7 cellular contexts compared by ENCODE assay signal in the genomic region with DNA sequence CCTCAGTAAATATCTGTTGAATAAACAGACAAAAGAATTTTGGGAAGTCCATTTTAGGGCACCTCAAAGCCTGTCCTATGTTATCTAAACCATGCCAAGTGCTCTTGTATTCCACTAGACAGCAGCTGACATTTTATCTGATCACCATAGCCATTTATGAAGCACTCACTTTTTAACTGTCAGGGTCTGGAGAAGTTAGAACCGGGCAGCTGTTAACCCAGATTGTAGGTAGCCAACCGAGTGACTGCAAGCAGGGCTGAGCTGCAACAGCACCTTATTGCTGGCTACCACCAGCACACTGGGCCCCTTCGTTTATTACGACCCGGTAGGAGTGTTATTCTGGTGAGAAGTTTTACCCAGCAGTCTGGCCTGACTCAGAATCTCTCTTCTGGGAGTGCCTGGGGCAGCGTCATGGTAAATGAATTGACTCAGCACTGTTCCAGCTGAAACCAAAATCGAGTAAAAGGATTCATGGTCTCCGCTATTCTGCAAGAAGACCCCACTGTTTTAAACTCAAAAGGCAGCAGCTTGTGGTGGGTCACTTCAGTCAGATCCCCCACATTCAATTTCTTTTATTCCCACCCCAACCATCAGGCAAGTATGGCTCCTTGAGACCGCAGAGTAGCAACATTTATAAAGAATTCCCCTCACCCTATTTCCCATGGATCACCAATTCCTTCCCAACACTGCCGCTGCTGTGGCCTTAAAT. TPM values are rescaled to one million over a fixed set of nuclear protein-coding genes. Genes with fewer than 3 reads are reported as not detected.
DNase-seq lines count a peak whose midpoint lies in the region; ATAC-seq, FAIRE-seq and TF ChIP-seq lines count a peak whose summit lies in the region.

No MANE protein-coding gene starts in this region.

- peaks cover 32% of the 10 kb centered on the region for H3K4me1 ChIP-seq in HUES48 (ENCODE audit: control insufficient read depth, insufficient read depth, low read length)
- H3K4me1 ChIP-seq in small intestine (ENCODE audit: control insufficient read depth in 2 of 2, insufficient read depth in 1 of 2, low read depth in 1 of 2, low read length in 1 of 2), result peaks cover 31 to 36% of the 10 kb centered on the region in 2 donors

- no peak for ATAC-seq in GM18909 (IDR thresholded peaks at IDR 0.05; ENCODE audit: poor library complexity, unreplicated experiment)

- H3K27ac ChIP-seq in HUES48 (ENCODE audit: low read depth, low read length), result peak overlapping the region; percentile 14
- peak overlapping the region; percentile 6 to 99 for H3K27ac ChIP-seq in small intestine (ENCODE audit: low read depth in 1 of 2, low read length in 1 of 2)

- CTCF ChIA-PET in activated CD4-positive, alpha-beta memory T cell treated with anti-CD3 and anti-CD28 coated beads, Interleukin-2, amount 10 ng/mL, durations not matched to agents 7 days and 5 days (lab: Charles Lee), result interaction anchor here (0.8 to 5.4 kb wide), 7 partner anchors 13 to 58 kb away, joined by 3 to 35 read pairs (median 6); partner anchors contain the start of gene PEDS1

- H3K4me1 Mint-ChIP-seq in activated CD4-positive, alpha-beta memory T cell treated with anti-CD3 and anti-CD28 coated beads, Interleukin-2, amount 10 ng/mL, durations not matched to agents 7 days and 5 days, result peaks cover 88% of the 10 kb centered on the region

- H3K4me3 ChIP-seq in HUES48 (ENCODE audit: low read depth, low read length), result peak overlapping the region; percentile 93
- H3K4me3 ChIP-seq in fibroblast of the aortic adventitia (ENCODE audit: low read depth, low read length), result peak overlapping the region; percentile 88
- H3K4me3 ChIP-seq in small intestine (ENCODE audit: low read depth in 1 of 2, low read length in 2 of 2), result peak overlapping the region in 1 of 2 donors; percentile 99

- no peaks in the 10 kb centered on the region for H3K27me3 Mint-ChIP-seq in activated CD4-positive, alpha-beta memory T cell treated with anti-CD3 and anti-CD28 coated beads, Interleukin-2, amount 10 ng/mL, durations not matched to agents 7 days and 5 days

- peaks cover 46% of the 10 kb centered on the region for H3K36me3 Mint-ChIP-seq in activated CD4-positive, alpha-beta memory T cell treated with anti-CD3 and anti-CD28 coated beads, Interleukin-2, amount 10 ng/mL, durations not matched to agents 7 days and 5 days (ENCODE audit: low read depth)

- POLR2A ChIA-PET in activated CD4-positive, alpha-beta memory T cell treated with anti-CD3 and anti-CD28 coated beads, Interleukin-2, amount 10 ng/mL, durations not matched to agents 7 days and 5 days (lab: Charles Lee), result interaction anchor here (0.9 to 7.9 kb wide), 8 partner anchors 11 to 442 kb away, joined by 3 to 73 read pairs (median 4); partner anchors contain the start of gene PEDS1

- peak overlapping the region; percentile 95 for H3K27ac Mint-ChIP-seq in activated CD4-positive, alpha-beta memory T cell treated with anti-CD3 and anti-CD28 coated beads, Interleukin-2, amount 10 ng/mL, durations not matched to agents 7 days and 5 days

- H3K9me3 ChIP-seq in HUES48 (ENCODE audit: control insufficient read depth, insufficient read depth, low read length) (no peaks in the 10 kb centered on the region), small intestine (ENCODE audit: control insufficient read depth, low read depth) (no peaks in the 10 kb centered on the region)

- 0 out of 2 replicates have a peak overlapping the region, but pooled peaks have one; percentile 87 for H3K9ac ChIP-seq in HUES48 (ENCODE audit: low read depth, low read length)

- peak; percentile 63 for DNase-seq in activated CD4-positive, alpha-beta memory T cell treated with anti-CD3 and anti-CD28 coated beads, Interleukin-2, amount 10 ng/mL, durations not matched to agents 7 days and 5 days
- DNase-seq in fibroblast of the aortic adventitia (ENCODE audit: low read depth) (peak; percentile 50), small intestine (peak; percentile 29), COLO668 (lab: John Stamatoyannopoulos, UW; ENCODE audit: unreplicated experiment) (no peak), SKM-1 treated with dmso at 0.1 percent for 144 hours (lab: John Stamatoyannopoulos, UW; ENCODE audit: unreplicated experiment) (no peak)

- WGBS in small intestine, 3 donors, result 24 to 33% (median 25%) methylated on average over 10 of the region's 10 CpGs

- peak overlapping the region; percentile 91 for H3K4me3 Mint-ChIP-seq in activated CD4-positive, alpha-beta memory T cell treated with anti-CD3 and anti-CD28 coated beads, Interleukin-2, amount 10 ng/mL, durations not matched to agents 7 days and 5 days

- no peak for FAIRE-seq in small intestine (lab: Jason Lieb, UNC)

- H3K36me3 ChIP-seq in HUES48 (ENCODE audit: control insufficient read depth, insufficient read depth, low read length) (peaks cover 14% of the 10 kb centered on the region), small intestine (ENCODE audit: control insufficient read depth in 2 of 2, insufficient read depth in 2 of 2, low read length in 2 of 2) (no peaks in the 10 kb centered on the region)

- H3K9me3 Mint-ChIP-seq in activated CD4-positive, alpha-beta memory T cell treated with anti-CD3 and anti-CD28 coated beads, Interleukin-2, amount 10 ng/mL, durations not matched to agents 7 days and 5 days, result no peaks in the 10 kb centered on the region

- TF ChIP-seq CTCF in fibroblast of the aortic adventitia (IDR thresholded peaks at IDR 0.05; ENCODE audit: insufficient read depth, low read length), result no peak

- H3K27me3 ChIP-seq in HUES48 (ENCODE audit: control insufficient read depth, insufficient read depth, low read length) (no peaks in the 10 kb centered on the region), small intestine (ENCODE audit: control insufficient read depth in 2 of 2, insufficient read depth in 2 of 2, low read length in 2 of 2) (no peaks in the 10 kb centered on the region)

RNA-seq across cellular contexts. Expression of gene UBE2V1, which starts 1.7 kb away (rescaled TPM):
- 100 to 1,000 TPM; 153 to 154 TPM for total RNA-seq in activated CD4-positive, alpha-beta memory T cell treated with anti-CD3 and anti-CD28 coated beads, Interleukin-2, amount 10 ng/mL, durations not matched to agents 7 days and 5 days
- total RNA-seq in fibroblast of the aortic adventitia (ENCODE audit: low replicate concordance), result 77.1 and 105 TPM in 2 replicates
- 10 to 100 TPM; 72.7 to 83.4 (median 77.3) TPM for polyA plus RNA-seq in small intestine

RNA-seq across cellular contexts. Expression of gene PEDS1, which starts 42.2 kb away (rescaled TPM):
- total RNA-seq in activated CD4-positive, alpha-beta memory T cell treated with anti-CD3 and anti-CD28 coated beads, Interleukin-2, amount 10 ng/mL, durations not matched to agents 7 days and 5 days, result 10 to 100 TPM; 30.3 to 32.3 TPM
- total RNA-seq in fibroblast of the aortic adventitia (ENCODE audit: low replicate concordance), result 9.3 and 19.9 TPM in 2 replicates
- polyA plus RNA-seq in small intestine, result 10 to 100 TPM; 16.8 to 33.5 (median 20.8) TPM

Comparison
In these comparisons a context has a peak if more than half of its experiments do, and no peak if none do; other contexts are left out.
1. DNase-seq: peak in activated CD4-positive, alpha-beta memory T cell treated with anti-CD3 and anti-CD28 coated beads, Interleukin-2, amount 10 ng/mL, durations not matched to agents 7 days and 5 days (single experiment), fibroblast of the aortic adventitia (single experiment) and small intestine (single experiment); none in COLO668 (single experiment) and SKM-1 treated with dmso at 0.1 percent for 144 hours (single experiment).